8 cellular contexts compared by ENCODE assay signal in genomic region chr10:104080762-104081161, GRCh38. TPM values are rescaled to one million over a fixed set of nuclear protein-coding genes. Genes with fewer than 3 reads are reported as not detected.
DNase-seq lines count a peak whose midpoint lies in the region; ATAC-seq and TF ChIP-seq lines count a peak whose summit lies in the region.

No MANE protein-coding gene starts in this region.

- H3K9me2 ChIP-seq in HCT116 (ENCODE audit: insufficient read depth), result no peaks in the 10 kb centered on the region

- no peaks in the 10 kb centered on the region for H3K36me3 ChIP-seq in HCT116 (ENCODE audit: control insufficient read depth in 1 of 2, insufficient read depth in 2 of 2, low read length in 2 of 2)

- POLR2A ChIA-PET in HCT116 (lab: Charles Lee), result interaction anchor here (1.2 kb wide), 1 partner anchor 192 kb away, joined by 3 read pairs; no protein-coding TSS in a partner anchor

- DNase-seq in HCT116 (ENCODE audit: low read depth, low spot score) (peak; percentile 59), RKO (ENCODE audit: low spot score) (peak; percentile 12), globus pallidus (ENCODE audit: low spot score) (peak; percentile 34)
- DNase-seq in activated T-cell treated with anti-CD3 and anti-CD28 coated beads, Interleukin-2, amount 50 U/mL, for 1 hour, result no peak
- DNase-seq in activated CD8-positive, alpha-beta memory T cell treated with anti-CD3 and anti-CD28 coated beads, Interleukin-2, amount 50 U/mL, for 48 hours, result no peak

- no peaks in the 10 kb centered on the region for H3K27me3 ChIP-seq in HCT116 (ENCODE audit: insufficient read depth, low read length)

- ATAC-seq in HCT116 (peak; percentile 78), GM19397 (IDR thresholded peaks at IDR 0.05; ENCODE audit: unreplicated experiment) (no peak), HG02973 (IDR thresholded peaks at IDR 0.05; ENCODE audit: unreplicated experiment) (no peak)

- no peak overlapping the region for H3K9ac ChIP-seq in HCT116 (ENCODE audit: low read length)

- intact Hi-C loops in HCT116 (cut with micrococcal nuclease), result loop anchor here (1.0 to 2.0 kb wide), 2 partner anchors 42 to 192 kb away; partner anchors contain the start of gene SFR1

- CTCF ChIA-PET in HCT116 (lab: Charles Lee), result interaction anchor here (0.6 to 1.6 kb wide), 6 partner anchors 35 to 193 kb away, joined by 3 to 7 read pairs (median 4); partner anchors contain the start of gene SFR1

- no TSS peak for BruUV-seq in HCT116 (replicated peaks; lab: Mats Ljungman, UMichigan)

- H3K4me2 ChIP-seq in HCT116 (ENCODE audit: low read length), result no peak overlapping the region

- peak overlapping the region; percentile 64 for H2AFZ ChIP-seq in HCT116 (ENCODE audit: low read depth, low read length, poor library complexity, severe bottlenecking)

- no peak overlapping the region for H3K27ac ChIP-seq in C4-2B
- H3K27ac ChIP-seq in HCT116 (ENCODE audit: low read depth, low read length), result no peak overlapping the region

- no peaks in the 10 kb centered on the region for H3K79me2 ChIP-seq in HCT116 (ENCODE audit: insufficient read depth, low read length)

- peaks cover 14 to 26% of the 10 kb centered on the region in 2 experiments for H3K4me1 ChIP-seq in HCT116 (ENCODE audit: control insufficient read depth in 1 of 2, insufficient read depth in 2 of 2, low read length in 2 of 2)

- TF ChIP-seq CTCF in C4-2B (conservative IDR thresholded peaks at IDR 0.05), result peak; percentile 70
- TF ChIP-seq CTCF in HCT116 (IDR thresholded peaks at IDR 0.05 in 2 of 3, conservative IDR thresholded peaks at IDR 0.05 in 1 of 3; ENCODE audit: borderline replicate concordance in 1 of 3, insufficient read depth in 1 of 3, low read depth in 2 of 3, low read length in 2 of 3), result peak; percentile 60 to 69 (median 63); a peak in 5 of 6 replicates

- H3K9me3 ChIP-seq in HCT116 (ENCODE audit: control insufficient read depth in 1 of 2, insufficient read depth in 1 of 2, low read depth in 1 of 2, low read length in 2 of 2), result no peaks in the 10 kb centered on the region

- RAD21 ChIA-PET in HCT116 (lab: Charles Lee; ENCODE audit: low non-redundant PET in 1 of 2, low total read pairs in 2 of 2, uncharacterized antibody in 2 of 2, unreplicated experiment in 2 of 2), result interaction anchor here in 1 of 2 experiments (1.1 kb wide), 1 partner anchor 42 kb away, joined by 3 read pairs; no protein-coding TSS in a partner anchor

- no peaks in the 10 kb centered on the region for H4K20me1 ChIP-seq in HCT116 (ENCODE audit: insufficient read depth)

- peak; percentile 60 for TF ChIP-seq RAD21 in HCT116 (IDR thresholded peaks at IDR 0.05; ENCODE audit: low read depth)

- TF ChIP-seq POLR2A in HCT116 (IDR thresholded peaks at IDR 0.05; ENCODE audit: borderline replicate concordance, extremely low read depth, insufficient read depth, insufficient read length), result no peak

- no peak overlapping the region for H3K4me3 ChIP-seq in HCT116 (replicated peaks in 1 of 2; ENCODE audit: low read depth in 1 of 2, low read length in 2 of 2)

TF ChIP-seq in HCT116, 20 proteins besides CTCF, POLR2A, EP300 and RAD21:
- no peak for TF ChIP-seq ATF3 (IDR thresholded peaks at IDR 0.05)
- no peak for TF ChIP-seq FOSL1 (IDR thresholded peaks at IDR 0.05; ENCODE audit: low read depth)
- TF ChIP-seq POLR2AphosphoS5 (IDR thresholded peaks at IDR 0.05; ENCODE audit: low read depth, low read length), result no peak
- TF ChIP-seq CEBPB (IDR thresholded peaks at IDR 0.05; ENCODE audit: low read depth), result 0 out of 2 replicates have a peak, but pooled peaks have one; percentile 21
- no peak for TF ChIP-seq EGR1 (IDR thresholded peaks at IDR 0.05; ENCODE audit: low read depth)
- TF ChIP-seq EZH2phosphoT487 (IDR thresholded peaks at IDR 0.05; ENCODE audit: borderline replicate concordance), result no peak
- no peak; the same call in 1 of the 2 replicates for TF ChIP-seq CBX3 (IDR thresholded peaks at IDR 0.05; ENCODE audit: low read depth)

RNA-seq across cellular contexts. Expression of gene COL17A1, which starts 4.9 kb away (rescaled TPM):
- total RNA-seq in HCT116 (2021; ENCODE audit: unreplicated experiment), result 3.5 TPM
- polyA plus RNA-seq in HCT116 (2012), result 4.1 and 5.1 TPM in 2 replicates

RNA-seq across cellular contexts. Expression of gene SFR1, which starts 41.2 kb away (rescaled TPM):
- 38.5 TPM for total RNA-seq in HCT116 (2021; ENCODE audit: unreplicated experiment)
- 7.0 and 14.5 TPM in 2 replicates for polyA plus RNA-seq in HCT116 (2012)

Comparison
In these comparisons a context has a peak if more than half of its experiments do, and no peak if none do; other contexts are left out.
1. DNase-seq: peak in HCT116 (single experiment), RKO (single experiment) and globus pallidus (single experiment); none in activated T-cell treated with anti-CD3 and anti-CD28 coated beads, Interleukin-2, amount 50 U/mL, for 1 hour (single experiment) and activated CD8-positive, alpha-beta memory T cell treated with anti-CD3 and anti-CD28 coated beads, Interleukin-2, amount 50 U/mL, for 48 hours (single experiment).